Comparison of ENCODE assay signal across 22 cellular contexts in the genomic region with DNA sequence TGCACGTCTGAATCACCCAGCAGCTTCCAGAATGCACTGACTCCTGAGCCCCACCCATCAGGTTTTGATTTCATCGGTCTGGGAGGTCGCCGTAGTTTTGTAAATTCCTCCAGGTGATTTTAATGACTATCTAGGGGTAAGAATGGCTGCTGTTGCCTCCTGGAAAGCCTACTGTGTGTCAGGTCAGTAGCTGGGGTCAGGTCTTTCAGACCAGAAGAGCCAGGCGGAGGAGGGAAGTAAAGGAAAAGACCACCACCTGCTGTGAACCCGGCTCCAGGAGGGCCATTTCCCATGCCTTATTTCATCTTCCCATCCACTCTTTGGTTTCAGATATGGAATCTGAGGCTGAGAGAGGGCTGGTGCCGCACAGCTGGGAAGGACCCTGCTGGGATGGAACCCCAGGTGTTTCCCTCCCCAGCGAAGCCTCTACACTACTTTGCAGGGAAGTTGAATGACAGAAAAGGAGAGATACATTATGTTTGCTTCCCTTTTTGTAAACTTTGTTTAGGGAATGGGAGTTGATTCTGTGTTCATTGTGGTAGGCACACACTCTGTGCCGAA. TPM values are rescaled to one million over a fixed set of nuclear protein-coding genes. Genes with fewer than 3 reads are reported as not detected.
DNase-seq lines count a peak whose midpoint lies in the region; ATAC-seq and TF ChIP-seq lines count a peak whose summit lies in the region.
"Had no signal": no experiment of that assay in that cellular context is flagged by ENCODE, and none has a peak within 500 bp of the region (broad histone marks: within the 10 kb centered on the region; RNA-seq: fewer than 3 reads in every experiment).

No MANE protein-coding gene starts in this region.

- H3K4me1 Mint-ChIP-seq in stimulated activated effector memory CD8-positive, alpha-beta T cell treated with anti-CD3 and anti-CD28 coated beads, Interleukin-12 subunit alpha, Interleukin-12 subunit beta, amount 100 ng/mL, for 72 hours = peaks cover 8% of the 10 kb centered on the region
- H3K4me1 Mint-ChIP-seq: B cell, IgD-negative memory B cell had no signal

- intact Hi-C loops in PC-3 (cut with micrococcal nuclease) = no loop called here

- CTCF ChIA-PET in HEK293 (lab: Yijun Ruan, JAX) (interaction anchor here (0.5 kb wide), 1 partner anchor 144 kb away, joined by 3 read pairs; no protein-coding TSS in a partner anchor), PC-3 (lab: Charles Lee) (no interaction called here)

- DNase-seq in PC-3 (no peak), NCI-H1417 (lab: John Stamatoyannopoulos, UW) (no peak), inferior parietal cortex (ENCODE audit: extremely low spot score) (no peak)
- no peak for DNase-seq in stimulated activated effector memory CD8-positive, alpha-beta T cell treated with anti-CD3 and anti-CD28 coated beads, Interleukin-12 subunit alpha, Interleukin-12 subunit beta, amount 100 ng/mL, for 72 hours (ENCODE audit: low spot score in 2 of 2)
- DNase-seq in effector memory CD4-positive, alpha-beta T cell = no peak
- DNase-seq: CD8-positive, alpha-beta T cell; COR-L47; DMS 273 treated with DMSO at 0.1 percent for 48 hours; DMS53; DND-41; EL; GOT3; H7 had no signal

- H3K9me2 ChIP-seq in PC-3 (replicated peaks; ENCODE audit: low read length) = no peaks in the 10 kb centered on the region

- H3K36me3 ChIP-seq in HEK293 (ENCODE audit: control insufficient read depth in 2 of 2, insufficient read depth in 1 of 2, low read length in 2 of 2) (no peaks in the 10 kb centered on the region), PC-3 (ENCODE audit: low read depth, low read length) (no peaks in the 10 kb centered on the region)
- H3K36me3 ChIP-seq in effector memory CD4-positive, alpha-beta T cell (ENCODE audit: control insufficient read depth, insufficient read depth, low read length) = no peaks in the 10 kb centered on the region
- H3K36me3 ChIP-seq: BLaER1 treated with 17β-estradiol and CSF1 and Interleukin-3, amounts not matched to agents 10 nM and 100 nM had no signal

- TF ChIP-seq CTCF in HEK293 (tag by site-specific recombination; IDR thresholded peaks at IDR 0.05) (no peak), PC-3 (conservative IDR thresholded peaks at IDR 0.05; ENCODE audit: low read depth, low read length) (no peak)

- H3K9me3 Mint-ChIP-seq in stimulated activated effector memory CD8-positive, alpha-beta T cell treated with anti-CD3 and anti-CD28 coated beads, Interleukin-12 subunit alpha, Interleukin-12 subunit beta, amount 100 ng/mL, for 72 hours = no peaks in the 10 kb centered on the region
- H3K9me3 Mint-ChIP-seq: CD8-positive, alpha-beta T cell; IgD-negative memory B cell had no signal

- no peaks in the 10 kb centered on the region for H3K27me3 ChIP-seq in PC-3 (ENCODE audit: low read length)
- H3K27me3 ChIP-seq in effector memory CD4-positive, alpha-beta T cell (replicated peaks; ENCODE audit: control insufficient read depth, insufficient read depth, low read length, poor library complexity, severe bottlenecking) = no peaks in the 10 kb centered on the region
- H3K27me3 ChIP-seq: BLaER1 treated with 17β-estradiol and CSF1 and Interleukin-3, amounts not matched to agents 10 nM and 100 nM had no signal

- no peak overlapping the region for H3K4me2 ChIP-seq in PC-3 (ENCODE audit: low read length)

- H3K27ac Mint-ChIP-seq in stimulated activated effector memory CD8-positive, alpha-beta T cell treated with anti-CD3 and anti-CD28 coated beads, Interleukin-12 subunit alpha, Interleukin-12 subunit beta, amount 100 ng/mL, for 72 hours = no peak overlapping the region
- H3K27ac Mint-ChIP-seq: B cell; CD8-positive, alpha-beta T cell; IgD-negative memory B cell had no signal

- H3K9me3 ChIP-seq in HEK293 (ENCODE audit: control insufficient read depth, insufficient read depth, low read depth, low read length) = no peaks in the 10 kb centered on the region
- H3K9me3 ChIP-seq in PC-3 (ENCODE audit: low read length) = no peaks in the 10 kb centered on the region
- H3K9me3 ChIP-seq in effector memory CD4-positive, alpha-beta T cell (ENCODE audit: control insufficient read depth, low read length) = no peaks in the 10 kb centered on the region
- H3K9me3 ChIP-seq: BLaER1 treated with 17β-estradiol and CSF1 and Interleukin-3, amounts not matched to agents 10 nM and 100 nM had no signal

- H3F3A ChIP-seq in PC-3 (ENCODE audit: low read length, unreplicated experiment) = no peaks in the 10 kb centered on the region

- H3K4me3 Mint-ChIP-seq in stimulated activated effector memory CD8-positive, alpha-beta T cell treated with anti-CD3 and anti-CD28 coated beads, Interleukin-12 subunit alpha, Interleukin-12 subunit beta, amount 100 ng/mL, for 72 hours = no peak overlapping the region
- H3K4me3 Mint-ChIP-seq: B cell; CD8-positive, alpha-beta T cell; IgD-negative memory B cell had no signal

- H4K20me1 ChIP-seq in PC-3 (ENCODE audit: low read length) = no peaks in the 10 kb centered on the region
- H4K20me1 ChIP-seq: BLaER1 treated with 17β-estradiol and CSF1 and Interleukin-3, amounts not matched to agents 10 nM and 100 nM had no signal

- H2AFZ ChIP-seq in PC-3 (ENCODE audit: low read length) = no peak overlapping the region

- no TSS peak for BruUV-seq in PC-3 (replicated peaks; lab: Mats Ljungman, UMichigan)

- H3K27ac ChIP-seq in HEK293 (ENCODE audit: extremely low read depth, low read depth, low read length) = no peak overlapping the region
- H3K27ac ChIP-seq in PC-3 (ENCODE audit: low read length) = no peak overlapping the region
- no peak overlapping the region for H3K27ac ChIP-seq in effector memory CD4-positive, alpha-beta T cell (ENCODE audit: insufficient read depth, low read length, poor library complexity, severe bottlenecking)
- H3K27ac ChIP-seq: BLaER1 treated with 17β-estradiol and CSF1 and Interleukin-3, amounts not matched to agents 10 nM and 100 nM had no signal

- H3K4me1 ChIP-seq in HEK293 (ENCODE audit: control insufficient read depth, insufficient read depth, low read length) (no peaks in the 10 kb centered on the region), PC-3 (ENCODE audit: insufficient read depth, low read length) (peaks cover 8% of the 10 kb centered on the region)
- H3K4me1 ChIP-seq in effector memory CD4-positive, alpha-beta T cell (ENCODE audit: control insufficient read depth, insufficient read depth, low read length, poor library complexity, severe bottlenecking) = no peaks in the 10 kb centered on the region

- H3K4me3 ChIP-seq in HEK293 (ENCODE audit: low read depth, low read length) (no peak overlapping the region), PC-3 (ENCODE audit: low read length) (no peak overlapping the region)
- H3K4me3 ChIP-seq in effector memory CD4-positive, alpha-beta T cell (ENCODE audit: insufficient read depth, low read depth, low read length, poor library complexity, severe bottlenecking) = no peak overlapping the region
- H3K4me3 ChIP-seq: BLaER1 treated with 17β-estradiol and CSF1 and Interleukin-3, amounts not matched to agents 10 nM and 100 nM; GM12878 had no signal

- no peaks in the 10 kb centered on the region for H3K79me2 ChIP-seq in PC-3 (ENCODE audit: low read length)

- POLR2A ChIA-PET in HEK293 (lab: Yijun Ruan, JAX) = no interaction called here
- POLR2A ChIA-PET in PC-3 (lab: Charles Lee; ENCODE audit: unreplicated experiment) = no interaction called here

- H3K36me3 Mint-ChIP-seq in stimulated activated effector memory CD8-positive, alpha-beta T cell treated with anti-CD3 and anti-CD28 coated beads, Interleukin-12 subunit alpha, Interleukin-12 subunit beta, amount 100 ng/mL, for 72 hours = no peaks in the 10 kb centered on the region
- H3K36me3 Mint-ChIP-seq: CD8-positive, alpha-beta T cell; IgD-negative memory B cell had no signal

- H3K9ac ChIP-seq in PC-3 (ENCODE audit: low read length) = no peak overlapping the region
- H3K9ac ChIP-seq: BLaER1 treated with 17β-estradiol and CSF1 and Interleukin-3, amounts not matched to agents 10 nM and 100 nM had no signal

- ATAC-seq in PC-3 = peak; percentile 48; the same call in 1 of the 2 replicates
- ATAC-seq in esophagus mucosa = peak; percentile 24
- no peak for ATAC-seq in stimulated activated effector memory CD8-positive, alpha-beta T cell treated with anti-CD3 and anti-CD28 coated beads, Interleukin-12 subunit alpha, Interleukin-12 subunit beta, amount 100 ng/mL, for 72 hours
- ATAC-seq: CD8-positive, alpha-beta T cell; GM12878; HCT116; HepG2 had no signal

TF ChIP-seq in HEK293, 187 proteins besides CTCF, POLR2A, EP300 and RAD21 (continues in another document):
- TF ChIP-seq ZIC2 (tag by site-specific recombination; IDR thresholded peaks at IDR 0.05) (peak; percentile 82), GLIS1 (tag by site-specific recombination; IDR thresholded peaks at IDR 0.05) (peak; percentile 80), TCF7L2 (IDR thresholded peaks at IDR 0.05; ENCODE audit: borderline replicate concordance, low read depth, low read length) (no peak)

RNA-seq across cellular contexts. Expression of gene ADAMTS14, which starts 19.8 kb away (rescaled TPM):
- total RNA-seq in PC-3 (2014; rRNA removed) (0.91 and 1.4 TPM in 2 replicates), esophagus mucosa (0.64 TPM)
- total RNA-seq: A172; B cell; CD8-positive, alpha-beta T cell; GM12878 had no signal
